ENCODE assay signal across 16 cellular contexts in the genomic region with DNA sequence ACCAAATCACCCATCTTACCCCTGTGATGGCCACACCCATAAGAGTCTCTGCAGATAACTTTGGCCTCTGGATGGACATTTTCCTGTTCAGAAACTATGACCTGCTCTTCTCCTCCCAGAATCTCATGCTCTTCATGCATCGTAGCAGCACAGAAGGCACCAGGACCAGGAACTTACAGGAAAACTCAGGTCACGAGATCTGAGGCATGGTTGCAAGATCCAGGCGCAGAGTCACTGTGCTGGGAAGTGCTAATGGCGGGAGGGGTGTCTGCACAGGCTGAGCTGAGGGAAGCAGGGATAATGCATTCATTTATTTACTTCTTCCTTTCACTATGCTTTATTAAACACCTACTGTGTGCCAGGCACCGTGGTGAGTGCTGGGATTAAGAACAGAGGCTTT. TPM values are rescaled to one million over a fixed set of nuclear protein-coding genes. Genes with fewer than 3 reads are reported as not detected.
"Had no signal": no experiment of that assay in that cellular context is flagged by ENCODE, and none has a peak within 500 bp of the region (broad histone marks: within the 10 kb centered on the region; RNA-seq: fewer than 3 reads in every experiment).

No MANE protein-coding gene starts in this region.

- DNase-seq: activated CD4-positive, alpha-beta T cell treated with anti-CD3 and anti-CD28 coated beads, Interleukin-2, amount 50 U/mL, for 4 hours; activated CD4-positive, CD25-positive, alpha-beta regulatory T cell treated with anti-CD3 and anti-CD28 coated beads, Interleukin-2, amount 50 U/mL, for 72 hours; activated CD8-positive, alpha-beta memory T cell treated with anti-CD3 and anti-CD28 coated beads, Interleukin-2, amount 10 ng/mL, durations not matched to agents 7 days and 5 days; activated gamma-delta T cell; activated naive CD8-positive, alpha-beta T cell treated with anti-CD3 and anti-CD28 coated beads for 36 hours; activated T-cell treated with anti-CD3 and anti-CD28 coated beads, Interleukin-2, amount 50 U/mL, for 24 hours; effector CD4-positive, alpha-beta T cell; hippocampal formation; lower lobe of right lung; naive B cell; retina; small intestine; stimulated activated naive CD4-positive, alpha-beta T cell treated with Interleukin-2 at 50 U/mL for 16 hours; T-helper 9 cell; upper lobe of right lung had no signal

- H3K4me3 ChIP-seq: lower lobe of right lung, upper lobe of right lung had no signal

- H3K79me2 ChIP-seq: parathyroid adenoma had no signal

- H3K9ac ChIP-seq: parathyroid adenoma had no signal

- H3K27me3 ChIP-seq: upper lobe of right lung had no signal

- H3K36me3 ChIP-seq: lower lobe of right lung, upper lobe of right lung had no signal

- ATAC-seq: activated CD8-positive, alpha-beta memory T cell treated with anti-CD3 and anti-CD28 coated beads, Interleukin-2, amount 10 ng/mL, durations not matched to agents 7 days and 5 days; lower lobe of right lung had no signal

- H3K9me3 ChIP-seq: lower lobe of right lung, upper lobe of right lung had no signal

- FAIRE-seq: small intestine had no signal

- H2AFZ ChIP-seq: parathyroid adenoma had no signal

- H3K27ac ChIP-seq: lower lobe of right lung, parathyroid adenoma, upper lobe of right lung had no signal

- H3K4me1 ChIP-seq: parathyroid adenoma had no signal

RNA-seq across cellular contexts. Expression of a gene that starts 48.2 kb away (rescaled TPM):
- total RNA-seq: activated CD8-positive, alpha-beta memory T cell treated with anti-CD3 and anti-CD28 coated beads, Interleukin-2, amount 10 ng/mL, durations not matched to agents 7 days and 5 days; activated naive CD8-positive, alpha-beta T cell treated with anti-CD3 and anti-CD28 coated beads for 36 hours had no signal
